In the genomic region with DNA sequence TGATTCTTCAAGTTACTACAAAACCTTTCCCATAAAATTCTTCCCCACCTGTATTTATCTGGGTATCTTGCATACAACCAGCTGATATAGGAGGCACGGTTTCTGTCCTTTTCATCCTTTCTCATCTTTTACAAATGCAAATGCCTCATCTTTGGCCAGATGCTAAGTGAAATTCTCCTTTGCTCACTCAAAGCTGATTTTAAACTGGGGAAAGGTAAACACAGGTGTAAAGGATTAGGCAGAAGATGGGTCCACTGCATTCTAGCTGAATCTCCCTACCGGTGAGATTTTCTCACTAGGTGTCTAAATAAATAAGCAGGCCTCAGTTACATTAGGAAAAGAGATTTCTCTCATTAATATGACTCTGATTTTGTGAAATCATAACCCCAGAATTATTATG, we compare ENCODE assay signal across 18 cellular contexts. TPM values are rescaled to one million over a fixed set of nuclear protein-coding genes. Genes with fewer than 3 reads are reported as not detected.
"Had no signal": no experiment of that assay in that cellular context is flagged by ENCODE, and none has a peak within 500 bp of the region (broad histone marks: within the 10 kb centered on the region; RNA-seq: fewer than 3 reads in every experiment).

No MANE protein-coding gene starts in this region.

- DNase-seq: activated CD4-positive, alpha-beta memory T cell treated with anti-CD3 and anti-CD28 coated beads for 36 hours; activated naive CD4-positive, alpha-beta T cell treated with anti-CD3 and anti-CD28 coated beads, Interleukin-2, amount 10 ng/mL, durations not matched to agents 7 days and 5 days; amygdala; dorsolateral prefrontal cortex; esophagus squamous epithelium; foreskin fibroblast; glutamatergic neuron; sigmoid colon; stimulated activated CD4-positive, alpha-beta T cell treated with anti-CD3 and anti-CD28 coated beads, Interleukin-12 subunit alpha, Interleukin-12 subunit beta, amount 100 ng/mL, for 4 hours; stimulated activated naive CD4-positive, alpha-beta T cell; trophoblast cell had no signal

- H3K9me3 Mint-ChIP-seq: activated T-helper 17 cell treated with anti-CD3 and anti-CD28 coated beads, Interleukin-2, amount 50 U/mL, for 72 hours had no signal

- H3K4me3 Mint-ChIP-seq: activated CD4-positive, alpha-beta memory T cell treated with anti-CD3 and anti-CD28 coated beads for 36 hours; activated naive CD4-positive, alpha-beta T cell treated with anti-CD3 and anti-CD28 coated beads, Interleukin-2, amount 10 ng/mL, durations not matched to agents 7 days and 5 days; activated T-helper 17 cell treated with anti-CD3 and anti-CD28 coated beads, Interleukin-2, amount 50 U/mL, for 72 hours; T-helper 2 cell treated with Interferon-gamma antibody and Interleukin-4, amounts not matched to agents 5 μg/mL and 100 μg/mL, for 36 hours had no signal

- H3K27me3 ChIP-seq: esophagus squamous epithelium, sigmoid colon had no signal

- FAIRE-seq: islet of Langerhans had no signal

- H3K4me1 ChIP-seq: sigmoid colon had no signal

- H3K27ac ChIP-seq: dorsolateral prefrontal cortex, sigmoid colon had no signal

- H3K27ac Mint-ChIP-seq: activated naive CD4-positive, alpha-beta T cell treated with anti-CD3 and anti-CD28 coated beads, Interleukin-2, amount 10 ng/mL, durations not matched to agents 7 days and 5 days; activated T-helper 17 cell treated with anti-CD3 and anti-CD28 coated beads, Interleukin-2, amount 50 U/mL, for 72 hours; T-helper 2 cell treated with Interferon-gamma antibody and Interleukin-4, amounts not matched to agents 5 μg/mL and 100 μg/mL, for 36 hours had no signal

- ATAC-seq: left lobe of liver had no signal

- H3K36me3 ChIP-seq: esophagus squamous epithelium, sigmoid colon had no signal

- H3K27me3 Mint-ChIP-seq: activated CD4-positive, alpha-beta memory T cell treated with anti-CD3 and anti-CD28 coated beads for 36 hours; activated naive CD4-positive, alpha-beta T cell treated with anti-CD3 and anti-CD28 coated beads, Interleukin-2, amount 10 ng/mL, durations not matched to agents 7 days and 5 days; activated T-helper 17 cell treated with anti-CD3 and anti-CD28 coated beads, Interleukin-2, amount 50 U/mL, for 72 hours had no signal

- H3K4me3 ChIP-seq: dorsolateral prefrontal cortex, esophagus squamous epithelium, sigmoid colon had no signal

- H3K9me3 ChIP-seq: sigmoid colon had no signal

RNA-seq across cellular contexts. Expression of gene SLAMF1, which starts 25.3 kb away (rescaled TPM):
- total RNA-seq: chondrocyte, osteocyte had no signal
- polyA plus RNA-seq: neural cell had no signal

RNA-seq across cellular contexts. Expression of gene CD48, which starts 39.5 kb away (rescaled TPM):
- total RNA-seq: chondrocyte, osteocyte had no signal
- polyA plus RNA-seq: neural cell had no signal
